1 cellular context compared by ENCODE assay signal in genomic region chr3:11717768-11718581, GRCh38.
TF ChIP-seq lines count a peak whose summit lies in the region.

No MANE protein-coding gene starts in this region.

TF ChIP-seq in H1, 55 proteins besides CTCF, POLR2A, EP300 and RAD21:
- TF ChIP-seq USF2 (IDR thresholded peaks at IDR 0.05; ENCODE audit: low read length): no peak
- TF ChIP-seq BCL11A (IDR thresholded peaks at IDR 0.05; ENCODE audit: low read depth in 2 of 2, low read length in 2 of 2): no peak
- TF ChIP-seq MAFK (IDR thresholded peaks at IDR 0.05; ENCODE audit: low read depth, low read length): no peak
- no peak for TF ChIP-seq SIN3A (conservative IDR thresholded peaks at IDR 0.05 in 1 of 2, IDR thresholded peaks at IDR 0.05 in 1 of 2; ENCODE audit: low read depth in 1 of 2, low read length in 2 of 2)
- TF ChIP-seq CHD1 (IDR thresholded peaks at IDR 0.05; ENCODE audit: low read depth, low read length): no peak
- TF ChIP-seq NANOG (IDR thresholded peaks at IDR 0.05; ENCODE audit: insufficient read depth, low read depth, low read length, poor library complexity, severe bottlenecking): no peak
- TF ChIP-seq SIRT6 (IDR thresholded peaks at IDR 0.05; ENCODE audit: low read length): no peak
- TF ChIP-seq HDAC6 (IDR thresholded peaks at IDR 0.05; ENCODE audit: low read depth, low read length): no peak
- TF ChIP-seq CREB1 (IDR thresholded peaks at IDR 0.05): no peak
- TF ChIP-seq SP2 (IDR thresholded peaks at IDR 0.05; ENCODE audit: low read length): no peak
- TF ChIP-seq, protein P1, sequence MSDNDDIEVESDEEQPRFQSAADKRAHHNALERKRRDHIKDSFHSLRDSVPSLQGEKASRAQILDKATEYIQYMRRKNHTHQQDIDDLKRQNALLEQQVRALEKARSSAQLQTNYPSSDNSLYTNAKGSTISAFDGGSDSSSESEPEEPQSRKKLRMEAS (IDR thresholded peaks at IDR 0.05): no peak
- no peak for TF ChIP-seq POLR2AphosphoS5 (IDR thresholded peaks at IDR 0.05; ENCODE audit: low read depth, low read length)
- TF ChIP-seq SRF (IDR thresholded peaks at IDR 0.05; ENCODE audit: low read depth, low read length): no peak
- TF ChIP-seq SIX5 (IDR thresholded peaks at IDR 0.05; ENCODE audit: low read depth, low read length): no peak
- TF ChIP-seq, protein P2, sequence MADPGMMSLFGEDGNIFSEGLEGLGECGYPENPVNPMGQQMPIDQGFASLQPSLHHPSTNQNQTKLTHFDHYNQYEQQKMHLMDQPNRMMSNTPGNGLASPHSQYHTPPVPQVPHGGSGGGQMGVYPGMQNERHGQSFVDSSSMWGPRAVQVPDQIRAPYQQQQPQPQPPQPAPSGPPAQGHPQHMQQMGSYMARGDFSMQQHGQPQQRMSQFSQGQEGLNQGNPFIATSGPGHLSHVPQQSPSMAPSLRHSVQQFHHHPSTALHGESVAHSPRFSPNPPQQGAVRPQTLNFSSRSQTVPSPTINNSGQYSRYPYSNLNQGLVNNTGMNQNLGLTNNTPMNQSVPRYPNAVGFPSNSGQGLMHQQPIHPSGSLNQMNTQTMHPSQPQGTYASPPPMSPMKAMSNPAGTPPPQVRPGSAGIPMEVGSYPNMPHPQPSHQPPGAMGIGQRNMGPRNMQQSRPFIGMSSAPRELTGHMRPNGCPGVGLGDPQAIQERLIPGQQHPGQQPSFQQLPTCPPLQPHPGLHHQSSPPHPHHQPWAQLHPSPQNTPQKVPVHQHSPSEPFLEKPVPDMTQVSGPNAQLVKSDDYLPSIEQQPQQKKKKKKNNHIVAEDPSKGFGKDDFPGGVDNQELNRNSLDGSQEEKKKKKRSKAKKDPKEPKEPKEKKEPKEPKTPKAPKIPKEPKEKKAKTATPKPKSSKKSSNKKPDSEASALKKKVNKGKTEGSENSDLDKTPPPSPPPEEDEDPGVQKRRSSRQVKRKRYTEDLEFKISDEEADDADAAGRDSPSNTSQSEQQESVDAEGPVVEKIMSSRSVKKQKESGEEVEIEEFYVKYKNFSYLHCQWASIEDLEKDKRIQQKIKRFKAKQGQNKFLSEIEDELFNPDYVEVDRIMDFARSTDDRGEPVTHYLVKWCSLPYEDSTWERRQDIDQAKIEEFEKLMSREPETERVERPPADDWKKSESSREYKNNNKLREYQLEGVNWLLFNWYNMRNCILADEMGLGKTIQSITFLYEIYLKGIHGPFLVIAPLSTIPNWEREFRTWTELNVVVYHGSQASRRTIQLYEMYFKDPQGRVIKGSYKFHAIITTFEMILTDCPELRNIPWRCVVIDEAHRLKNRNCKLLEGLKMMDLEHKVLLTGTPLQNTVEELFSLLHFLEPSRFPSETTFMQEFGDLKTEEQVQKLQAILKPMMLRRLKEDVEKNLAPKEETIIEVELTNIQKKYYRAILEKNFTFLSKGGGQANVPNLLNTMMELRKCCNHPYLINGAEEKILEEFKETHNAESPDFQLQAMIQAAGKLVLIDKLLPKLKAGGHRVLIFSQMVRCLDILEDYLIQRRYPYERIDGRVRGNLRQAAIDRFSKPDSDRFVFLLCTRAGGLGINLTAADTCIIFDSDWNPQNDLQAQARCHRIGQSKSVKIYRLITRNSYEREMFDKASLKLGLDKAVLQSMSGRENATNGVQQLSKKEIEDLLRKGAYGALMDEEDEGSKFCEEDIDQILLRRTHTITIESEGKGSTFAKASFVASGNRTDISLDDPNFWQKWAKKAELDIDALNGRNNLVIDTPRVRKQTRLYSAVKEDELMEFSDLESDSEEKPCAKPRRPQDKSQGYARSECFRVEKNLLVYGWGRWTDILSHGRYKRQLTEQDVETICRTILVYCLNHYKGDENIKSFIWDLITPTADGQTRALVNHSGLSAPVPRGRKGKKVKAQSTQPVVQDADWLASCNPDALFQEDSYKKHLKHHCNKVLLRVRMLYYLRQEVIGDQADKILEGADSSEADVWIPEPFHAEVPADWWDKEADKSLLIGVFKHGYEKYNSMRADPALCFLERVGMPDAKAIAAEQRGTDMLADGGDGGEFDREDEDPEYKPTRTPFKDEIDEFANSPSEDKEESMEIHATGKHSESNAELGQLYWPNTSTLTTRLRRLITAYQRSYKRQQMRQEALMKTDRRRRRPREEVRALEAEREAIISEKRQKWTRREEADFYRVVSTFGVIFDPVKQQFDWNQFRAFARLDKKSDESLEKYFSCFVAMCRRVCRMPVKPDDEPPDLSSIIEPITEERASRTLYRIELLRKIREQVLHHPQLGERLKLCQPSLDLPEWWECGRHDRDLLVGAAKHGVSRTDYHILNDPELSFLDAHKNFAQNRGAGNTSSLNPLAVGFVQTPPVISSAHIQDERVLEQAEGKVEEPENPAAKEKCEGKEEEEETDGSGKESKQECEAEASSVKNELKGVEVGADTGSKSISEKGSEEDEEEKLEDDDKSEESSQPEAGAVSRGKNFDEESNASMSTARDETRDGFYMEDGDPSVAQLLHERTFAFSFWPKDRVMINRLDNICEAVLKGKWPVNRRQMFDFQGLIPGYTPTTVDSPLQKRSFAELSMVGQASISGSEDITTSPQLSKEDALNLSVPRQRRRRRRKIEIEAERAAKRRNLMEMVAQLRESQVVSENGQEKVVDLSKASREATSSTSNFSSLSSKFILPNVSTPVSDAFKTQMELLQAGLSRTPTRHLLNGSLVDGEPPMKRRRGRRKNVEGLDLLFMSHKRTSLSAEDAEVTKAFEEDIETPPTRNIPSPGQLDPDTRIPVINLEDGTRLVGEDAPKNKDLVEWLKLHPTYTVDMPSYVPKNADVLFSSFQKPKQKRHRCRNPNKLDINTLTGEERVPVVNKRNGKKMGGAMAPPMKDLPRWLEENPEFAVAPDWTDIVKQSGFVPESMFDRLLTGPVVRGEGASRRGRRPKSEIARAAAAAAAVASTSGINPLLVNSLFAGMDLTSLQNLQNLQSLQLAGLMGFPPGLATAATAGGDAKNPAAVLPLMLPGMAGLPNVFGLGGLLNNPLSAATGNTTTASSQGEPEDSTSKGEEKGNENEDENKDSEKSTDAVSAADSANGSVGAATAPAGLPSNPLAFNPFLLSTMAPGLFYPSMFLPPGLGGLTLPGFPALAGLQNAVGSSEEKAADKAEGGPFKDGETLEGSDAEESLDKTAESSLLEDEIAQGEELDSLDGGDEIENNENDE (IDR thresholded peaks at IDR 0.05; ENCODE audit: insufficient replicate concordance, low read length): no peak
